13 cellular contexts compared by ENCODE assay signal in genomic region chr12:14387472-14387871, GRCh38. TPM values are rescaled to one million over a fixed set of nuclear protein-coding genes. Genes with fewer than 3 reads are reported as not detected.
DNase-seq lines count a peak whose midpoint lies in the region; ATAC-seq, FAIRE-seq and TF ChIP-seq lines count a peak whose summit lies in the region.
"Had no signal": no experiment of that assay in that cellular context is flagged by ENCODE, and none has a peak within 500 bp of the region (broad histone marks: within the 10 kb centered on the region; RNA-seq: fewer than 3 reads in every experiment).

No MANE protein-coding gene starts in this region.

- peak overlapping the region; percentile 85 for H3K4me2 ChIP-seq in Loucy (ENCODE audit: low read depth, low read length, poor library complexity, severe bottlenecking)
- no peak overlapping the region for H3K4me2 ChIP-seq in K562 (ENCODE audit: insufficient read depth, low read length)

- H3K4me3 ChIP-seq in GM06990 (replicated peaks; ENCODE audit: low read depth, low read length) = peak overlapping the region; percentile 60
- peak overlapping the region; percentile 75 for H3K4me3 ChIP-seq in Loucy (ENCODE audit: low read length, poor library complexity, severe bottlenecking)
- H3K4me3 ChIP-seq in K562 = peak overlapping the region; percentile 31; the same call in 1 of the 2 replicates
- H3K4me3 ChIP-seq in neuron (ENCODE audit: low read length) = peak overlapping the region; percentile 76
- H3K4me3 ChIP-seq: breast epithelium, sigmoid colon had no signal

- H4K20me1 ChIP-seq in Loucy (ENCODE audit: insufficient read depth, low read length, poor library complexity, severe bottlenecking) (peaks cover 5% of the 10 kb centered on the region), K562 (replicated peaks; ENCODE audit: control insufficient read depth, insufficient read depth, low read length) (no peaks in the 10 kb centered on the region)

- H3K9ac ChIP-seq in Loucy (ENCODE audit: low read depth, low read length, poor library complexity, severe bottlenecking) (no peak overlapping the region), K562 (ENCODE audit: insufficient read depth in 1 of 2, low read depth in 2 of 2, low read length in 2 of 2) (peak overlapping the region in 1 of 2 experiments; percentile 72; a peak in 1 of 4 replicates)

- no peaks in the 10 kb centered on the region for H3K36me3 ChIP-seq in GM06990 (ENCODE audit: control insufficient read depth, insufficient read depth, low read length)
- peaks cover 5% of the 10 kb centered on the region for H3K36me3 ChIP-seq in Loucy (ENCODE audit: insufficient read depth, low read length)
- H3K36me3 ChIP-seq in K562 (ENCODE audit: control insufficient read depth, insufficient read depth, low read length) = peaks cover 8% of the 10 kb centered on the region; the same call in 1 of the 3 replicates
- H3K36me3 ChIP-seq in neuron (ENCODE audit: insufficient read depth, low read length) = peaks cover 12% of the 10 kb centered on the region
- H3K36me3 ChIP-seq: breast epithelium had no signal

- TF ChIP-seq EP300 in K562 (IDR thresholded peaks at IDR 0.05; ENCODE audit: low read length) = no peak

- H3K9me1 ChIP-seq in K562 (ENCODE audit: control insufficient read depth, insufficient read depth, low read length) = no peaks in the 10 kb centered on the region

- ATAC-seq in K562 (no peak), GM19023 (IDR thresholded peaks at IDR 0.05; ENCODE audit: unreplicated experiment) (no peak)

- H3K27ac ChIP-seq in K562 (ENCODE audit: extremely low read depth, low read depth, low read length) = peak overlapping the region; percentile 72; the same call in 2 of the 3 replicates
- H3K27ac ChIP-seq: sigmoid colon had no signal

- H3K9me3 ChIP-seq in Loucy (ENCODE audit: insufficient read depth, low read depth, low read length) (peaks cover 11% of the 10 kb centered on the region), K562 (replicated peaks; ENCODE audit: control insufficient read depth, insufficient read depth, low read depth, low read length) (no peaks in the 10 kb centered on the region), neuron (ENCODE audit: low read length) (peaks cover 6% of the 10 kb centered on the region)
- H3K9me3 ChIP-seq: breast epithelium, sigmoid colon had no signal

- DNase-seq in GM06990 (ENCODE audit: extremely low read depth, insufficient read length) (no peak), K562 (ENCODE audit: extremely low read depth in 1 of 4, low spot score in 3 of 4) (no peak), AG08395 (ENCODE audit: low spot score) (no peak), NCI-H2227 treated with DMSO at 0.1 percent for 48 hours (lab: John Stamatoyannopoulos, UW) (no peak)
- DNase-seq: activated CD8-positive, alpha-beta memory T cell treated with anti-CD3 and anti-CD28 coated beads, Interleukin-2, amount 50 U/mL, for 4 hours; islet precursor cell; NCI-H1417; NCI-H510A treated with DMSO at 0.1 percent for 48 hours; sigmoid colon had no signal

- H3K27me3 ChIP-seq in GM06990 (replicated peaks; ENCODE audit: control insufficient read depth, insufficient read depth, low read length) (no peaks in the 10 kb centered on the region), Loucy (ENCODE audit: insufficient read depth, low read length, poor library complexity, severe bottlenecking) (no peaks in the 10 kb centered on the region), K562 (ENCODE audit: control insufficient read depth in 2 of 2, insufficient read depth in 2 of 2, low read length in 2 of 2) (no peaks in the 10 kb centered on the region), neuron (ENCODE audit: insufficient read depth, low read length) (no peaks in the 10 kb centered on the region)
- H3K27me3 ChIP-seq: breast epithelium, sigmoid colon had no signal

- FAIRE-seq in K562 (lab: Jason Lieb, UNC) = no peak

- BruUV-seq in K562 (replicated peaks; lab: Mats Ljungman, UMichigan) = no TSS peak

- H3K4me1 ChIP-seq in Loucy (ENCODE audit: insufficient read depth, low read length, poor library complexity, severe bottlenecking) (peaks cover 61% of the 10 kb centered on the region), K562 (replicated peaks in 1 of 2; ENCODE audit: control insufficient read depth in 2 of 2, insufficient read depth in 2 of 2, low read length in 2 of 2) (no peaks in the 10 kb centered on the region; a peak in 3 of 5 replicates), neuron (ENCODE audit: insufficient read depth, low read length) (peaks cover 7% of the 10 kb centered on the region)

- CTCF ChIA-PET in K562 (lab: Yijun Ruan, JAX; ENCODE audit: low intra/inter-chr PET ratio) = no interaction called here

- no peaks in the 10 kb centered on the region for H3K9me2 ChIP-seq in Loucy (replicated peaks; ENCODE audit: low read depth, low read length)

- in situ Hi-C loops in K562 (cut with MboI) = no loop called here

- H2AFZ ChIP-seq in Loucy (ENCODE audit: low read length) (no peak overlapping the region), K562 (ENCODE audit: low read depth, low read length) (no peak overlapping the region), neuron (ENCODE audit: low read depth, low read length) (no peak overlapping the region)

- TF ChIP-seq RAD21 in K562 (CRISPR knock-in tag; conservative IDR thresholded peaks at IDR 0.05 in 1 of 2, IDR thresholded peaks at IDR 0.05 in 1 of 2) = no peak

- H3F3A ChIP-seq in Loucy (ENCODE audit: low read depth) = peaks cover 4% of the 10 kb centered on the region; the same call in 1 of the 2 replicates

- TF ChIP-seq CTCF in GM06990 (IDR thresholded peaks at IDR 0.05; ENCODE audit: insufficient read depth, low read length, poor library complexity, severe bottlenecking) (no peak), Loucy (conservative IDR thresholded peaks at IDR 0.05; ENCODE audit: low read length) (no peak), K562 (IDR thresholded peaks at IDR 0.05 in 2 of 3, conservative IDR thresholded peaks at IDR 0.05 in 1 of 3; ENCODE audit: insufficient read depth in 2 of 3, low read depth in 1 of 3, low read length in 3 of 3) (no peak)

- POLR2A ChIA-PET in K562 (lab: Yijun Ruan, JAX) = interaction anchor here (1.4 kb wide), 1 partner anchor 121 kb away, joined by 4 read pairs; no protein-coding TSS in a partner anchor

- 0% methylated on average over 1 of the region's 1 CpG for WGBS in K562 (ENCODE audit: insufficient coverage, low coverage, missing lambda C conversion rate)

- H3K79me2 ChIP-seq in Loucy (ENCODE audit: insufficient read depth, low read length) (peaks cover 97% of the 10 kb centered on the region), K562 (ENCODE audit: control insufficient read depth, insufficient read depth, low read length) (peaks cover 94% of the 10 kb centered on the region)

- intact Hi-C loops in K562 (cut with micrococcal nuclease) = no loop called here

- TF ChIP-seq POLR2A in K562 (conservative IDR thresholded peaks at IDR 0.05) = no peak

TF ChIP-seq in K562, 482 proteins besides CTCF, POLR2A, EP300 and RAD21 (continues in another document):
- TF ChIP-seq ZNF175 (CRISPR knock-in tag; IDR thresholded peaks at IDR 0.05; ENCODE audit: low read depth) = no peak
- no peak for TF ChIP-seq POLR2B (IDR thresholded peaks at IDR 0.05; ENCODE audit: low read depth, partially characterized antibody)
- TF ChIP-seq KDM2B (CRISPR knock-in tag; IDR thresholded peaks at IDR 0.05) = no peak
- TF ChIP-seq VEZF1 (CRISPR knock-in tag; IDR thresholded peaks at IDR 0.05) = no peak
- TF ChIP-seq ZNF316 (IDR thresholded peaks at IDR 0.05) = peak; percentile 83
- no peak for TF ChIP-seq MNT (conservative IDR thresholded peaks at IDR 0.05)
- TF ChIP-seq HMG20A (CRISPR knock-in tag; conservative IDR thresholded peaks at IDR 0.05) = no peak
- TF ChIP-seq MAFG (tag; conservative IDR thresholded peaks at IDR 0.05) = peak; percentile 47; the same call in 1 of the 2 replicates

RNA-seq across cellular contexts. Expression of gene ATF7IP, which starts 22.0 kb away (rescaled TPM):
- 14.3 and 114 TPM in 2 replicates for total RNA-seq in K562 (2011; cell fraction: chromatin; rRNA removed; ENCODE audit: low replicate concordance)
- 6.0 and 11.7 TPM in 2 replicates for total RNA-seq in K562 (2011; cell fraction: nucleolus; rRNA removed)
- 26.8 and 42.1 TPM in 2 replicates for total RNA-seq in K562 (2011; cell fraction: nucleoplasm; rRNA removed)
- total RNA-seq in K562 (2014; rRNA removed) (9.7 and 11.0 TPM in 2 replicates), K562 (2014; rRNA removed; fragmentation: Illumina TruSeq; extraction: Trizol) (21.1 and 22.2 TPM in 2 replicates), K562 (2015; rRNA removed; fragmentation: Illumina TruSeq; extraction: Trizol) (19.6 and 19.9 TPM in 2 replicates), K562 (2021) (27.1 and 28.0 TPM in 2 replicates)
- polyA plus RNA-seq in K562 (2011; rRNA removed) (4.2 and 8.4 TPM in 2 replicates), K562 (2014; fragmentation: Illumina TruSeq; extraction: Trizol) (11.7 and 13.7 TPM in 2 replicates), K562 (2014; fragmentation: Nextera tagmentation; extraction: Ambion mirVana) (1 to 10 TPM; 2.8 to 3.5 TPM), K562 (2014; rRNA removed) (6.0 and 7.0 TPM in 2 replicates)
- polyA plus RNA-seq in K562 (2011; cell fraction: cytosol; rRNA removed) = 4.6 and 6.6 TPM in 2 replicates
- 11.4 and 12.4 TPM in 2 replicates for polyA plus RNA-seq in K562 (2011; cell fraction: nucleus; rRNA removed)
- 7.3 and 12.0 TPM in 2 replicates for polyA plus RNA-seq in K562 (2012)
- 22.9 and 34.8 TPM in 2 replicates for polyA minus RNA-seq in K562 (2011; rRNA and poly(A)+ RNA removed)
- 14.7 and 15.1 TPM in 2 replicates for polyA minus RNA-seq in K562 (2011; cell fraction: cytosol; rRNA and poly(A)+ RNA removed)
- 13.7 and 25.0 TPM in 2 replicates for polyA minus RNA-seq in K562 (2011; cell fraction: nucleus; rRNA and poly(A)+ RNA removed)
